Comparison of ENCODE assay signal across 8 cellular contexts in genomic region chr1:59976194-59977074, GRCh38. TPM values are rescaled to one million over a fixed set of nuclear protein-coding genes. Genes with fewer than 3 reads are reported as not detected.
A peak's percentile ranks its signal among the peaks of the same experiment; 100 is the strongest.
DNase-seq lines count a peak whose midpoint lies in the region; ATAC-seq, FAIRE-seq and TF ChIP-seq lines count a peak whose summit lies in the region.

No MANE protein-coding gene starts in this region.

- no peaks in the 10 kb centered on the region for H3K36me3 ChIP-seq in uterus

- no peaks in the 10 kb centered on the region for H3K9me3 Mint-ChIP-seq in activated T-cell treated with anti-CD3 and anti-CD28 coated beads, Interleukin-2, amount 50 U/mL, for 4 hours

- H3K27me3 Mint-ChIP-seq in activated T-cell treated with anti-CD3 and anti-CD28 coated beads, Interleukin-2, amount 50 U/mL, for 4 hours (ENCODE audit: low read depth), result peaks cover 22% of the 10 kb centered on the region

- H3K4me3 ChIP-seq in foreskin fibroblast (ENCODE audit: low read depth in 1 of 2, low read length in 2 of 2) (no peak overlapping the region), uterus (no peak overlapping the region)

- no peaks in the 10 kb centered on the region for H3K27me3 ChIP-seq in uterus

- no peaks in the 10 kb centered on the region for H3K36me3 Mint-ChIP-seq in activated T-cell treated with anti-CD3 and anti-CD28 coated beads, Interleukin-2, amount 50 U/mL, for 4 hours (ENCODE audit: insufficient read depth)

- peak; percentile 84 for TF ChIP-seq CTCF in foreskin fibroblast (IDR thresholded peaks at IDR 0.05; ENCODE audit: low read depth, low read length)
- peak; percentile 66 to 87 (median 76) for TF ChIP-seq CTCF in uterus (IDR thresholded peaks at IDR 0.05)

- H3K4me1 ChIP-seq in uterus, result peaks cover 0 to 5% of the 10 kb centered on the region in 2 donors

- H3K9me3 ChIP-seq in uterus, result no peaks in the 10 kb centered on the region

- H3K4me1 Mint-ChIP-seq in activated T-cell treated with anti-CD3 and anti-CD28 coated beads, Interleukin-2, amount 50 U/mL, for 4 hours (ENCODE audit: low read depth), result peaks cover under 1% of the 10 kb centered on the region

- TF ChIP-seq POLR2A in uterus (IDR thresholded peaks at IDR 0.05), result no peak

- ATAC-seq in Right ventricle myocardium inferior, result peak; percentile 60
- ATAC-seq in activated T-cell treated with anti-CD3 and anti-CD28 coated beads, Interleukin-2, amount 50 U/mL, for 4 hours, result no peak

- FAIRE-seq in HTR-8/SVneo (lab: Jason Lieb, UNC), result peak; percentile 33

- DNase-seq in Right ventricle myocardium inferior (ENCODE audit: missing footprints) (no peak), cardiac septum (ENCODE audit: low spot score) (no peak), HTR-8/SVneo (ENCODE audit: insufficient read length, low spot score) (peak; percentile 40), NOMO-1 treated with DMSO at 0.1 percent for 48 hours (lab: John Stamatoyannopoulos, UW; ENCODE audit: unreplicated experiment) (peak; percentile 20), foreskin fibroblast (peak; percentile 63 to 86), nucleus accumbens (lab: John Stamatoyannopoulos, UW) (peak in 46 of 56 donors; percentile 5 to 87 (median 43)), uterus (peak; percentile 52 to 73)
- peak; percentile 19 for DNase-seq in activated T-cell treated with anti-CD3 and anti-CD28 coated beads, Interleukin-2, amount 50 U/mL, for 4 hours

- intact Hi-C loops in Right ventricle myocardium inferior (cut with DNase I) (loop anchor here (5.0 kb wide), 2 partner anchors 786 to 1876 kb away; no protein-coding TSS in a partner anchor), cardiac septum (cut with DNase I) (loop anchor here (10.0 kb wide), 3 partner anchors 158 to 1878 kb away; no protein-coding TSS in a partner anchor), uterus (cut with DNase I; ENCODE audit: low total_unique reads) (no loop called here)

- H3K4me3 Mint-ChIP-seq in activated T-cell treated with anti-CD3 and anti-CD28 coated beads, Interleukin-2, amount 50 U/mL, for 4 hours, result no peak overlapping the region

- no peak overlapping the region for H3K27ac ChIP-seq in uterus

RNA-seq across cellular contexts. Expression of gene CYP2J2, which starts 49.9 kb away (rescaled TPM):
- total RNA-seq in Right ventricle myocardium inferior, result 76.4 TPM
- total RNA-seq in cardiac septum, result 160 TPM
- total RNA-seq in activated T-cell treated with anti-CD3 and anti-CD28 coated beads, Interleukin-2, amount 50 U/mL, for 4 hours, result 1 to 10 TPM in 2 of 3 donors, under 1 TPM in 1; 0.52 to 1.3 (median 1.1) TPM
- total RNA-seq in uterus, result under 1 TPM in 1 of 4 donors, not detected in 3; 0.28 TPM

Comparison
In these comparisons a context has a peak if more than half of its experiments do, and no peak if none do; other contexts are left out.
1. DNase-seq: peak in HTR-8/SVneo (single experiment), NOMO-1 treated with DMSO at 0.1 percent for 48 hours (single experiment), activated T-cell treated with anti-CD3 and anti-CD28 coated beads, Interleukin-2, amount 50 U/mL, for 4 hours (single experiment), foreskin fibroblast (2 of 2), nucleus accumbens (46 of 56) and uterus (2 of 2); none in Right ventricle myocardium inferior (single experiment) and cardiac septum (single experiment).
2. RNA of gene CYP2J2, which starts 49.9 kb away (total RNA-seq): 160 TPM in cardiac septum (single experiment) and 76.4 TPM in Right ventricle myocardium inferior (single experiment); 0.52 to 1.3 TPM in activated T-cell treated with anti-CD3 and anti-CD28 coated beads, Interleukin-2, amount 50 U/mL, for 4 hours and 0.28 TPM in uterus; every median in the first group is over 10 times any median in the second.